In genomic region chr7:86116-86515, GRCh38 we compare ENCODE assay signal across 17 cellular contexts.
DNase-seq lines count a peak whose midpoint lies in the region; ATAC-seq and TF ChIP-seq lines count a peak whose summit lies in the region.
"Had no signal": no experiment of that assay in that cellular context is flagged by ENCODE, and none has a peak within 500 bp of the region (broad histone marks: within the 10 kb centered on the region; RNA-seq: fewer than 3 reads in every experiment).

No MANE protein-coding gene starts in this region.

- peaks cover 37% of the 10 kb centered on the region for H3K4me1 Mint-ChIP-seq in neural crest cell

- peak; percentile 7 for DNase-seq in AG20443 (ENCODE audit: low spot score)
- peak; percentile 56 for DNase-seq in coronary artery (ENCODE audit: low spot score)
- DNase-seq in neural crest cell (ENCODE audit: low read depth, low spot score) = no peak
- DNase-seq in AG08395 (ENCODE audit: low spot score) = no peak
- no peak for DNase-seq in activated CD8-positive, alpha-beta memory T cell treated with anti-CD3 and anti-CD28 coated beads for 24 hours
- DNase-seq: CD4-positive, alpha-beta memory T cell; DND-41; NCI-H1417; NCI-H1930; NCI-H446 treated with DMSO at 0.1 percent for 48 hours; NCI-H748 treated with DMSO at 0.1 percent for 48 hours; OCI-M1 had no signal

- H3K27me3 Mint-ChIP-seq in neural crest cell (ENCODE audit: low read depth) = no peaks in the 10 kb centered on the region

- no peak for TF ChIP-seq CTCF in coronary artery (IDR thresholded peaks at IDR 0.05)
- no peak for TF ChIP-seq CTCF in neural crest cell (conservative IDR thresholded peaks at IDR 0.05)

- no peak for ATAC-seq in HG02938 (IDR thresholded peaks at IDR 0.05; ENCODE audit: unreplicated experiment)
- ATAC-seq: GM12878, K562 had no signal

- H3K9me3 Mint-ChIP-seq in neural crest cell = no peaks in the 10 kb centered on the region
- H3K9me3 Mint-ChIP-seq: CD4-positive, alpha-beta memory T cell had no signal

- peak overlapping the region in 1 of 10 experiments; percentile 15; a peak in 2 of 20 replicates for H3K4me3 ChIP-seq in BLaER1 treated with 17β-estradiol and CSF1 and Interleukin-3, amounts not matched to agents 10 nM and 100 nM
- H3K4me3 ChIP-seq in coronary artery = no peak overlapping the region
- H3K4me3 ChIP-seq: GM12878, K562 had no signal

- no peaks in the 10 kb centered on the region for H3K36me3 ChIP-seq in BLaER1 treated with 17β-estradiol and CSF1 and Interleukin-3, amounts not matched to agents 10 nM and 100 nM

- H3K4me1 ChIP-seq in BLaER1 treated with 17β-estradiol and CSF1 and Interleukin-3, amounts not matched to agents 10 nM and 100 nM = peaks cover 100% of the 10 kb centered on the region in 10 experiments

- peak overlapping the region; percentile 62 for H3K27ac Mint-ChIP-seq in neural crest cell (ENCODE audit: unreplicated experiment)
- H3K27ac Mint-ChIP-seq: B cell; CD4-positive, alpha-beta memory T cell had no signal

- no peak overlapping the region for H3K4me3 Mint-ChIP-seq in neural crest cell
- H3K4me3 Mint-ChIP-seq: B cell; CD4-positive, alpha-beta memory T cell had no signal

- peak overlapping the region in 10 of 11 experiments; percentile 55 to 88 (median 80); a peak in 21 of 22 replicates for H3K27ac ChIP-seq in BLaER1 treated with 17β-estradiol and CSF1 and Interleukin-3, amounts not matched to agents 10 nM and 100 nM
- H3K27ac ChIP-seq in coronary artery = no peak overlapping the region

- H4K20me1 ChIP-seq in BLaER1 treated with 17β-estradiol and CSF1 and Interleukin-3, amounts not matched to agents 10 nM and 100 nM = no peaks in the 10 kb centered on the region

- H3K9ac ChIP-seq in BLaER1 treated with 17β-estradiol and CSF1 and Interleukin-3, amounts not matched to agents 10 nM and 100 nM = peak overlapping the region; percentile 16 to 70 (median 56); a peak in 19 of 22 replicates

- H3K9me3 ChIP-seq in BLaER1 treated with 17β-estradiol and CSF1 and Interleukin-3, amounts not matched to agents 10 nM and 100 nM (replicated peaks in 1 of 11) = no peaks in the 10 kb centered on the region

- H3K4me2 ChIP-seq in BLaER1 treated with 17β-estradiol and CSF1 and Interleukin-3, amounts not matched to agents 10 nM and 100 nM = peak overlapping the region; percentile 88 to 100 (median 98)

- H3K27me3 ChIP-seq in BLaER1 treated with 17β-estradiol and CSF1 and Interleukin-3, amounts not matched to agents 10 nM and 100 nM = no peaks in the 10 kb centered on the region

- H3K36me3 Mint-ChIP-seq in neural crest cell (ENCODE audit: low read depth) = no peaks in the 10 kb centered on the region
- H3K36me3 Mint-ChIP-seq: CD4-positive, alpha-beta memory T cell had no signal

Comparison
In these comparisons a context has a peak if more than half of its experiments do, and no peak if none do; other contexts are left out.
1. DNase-seq: peak in AG20443 (single experiment) and coronary artery (single experiment); none in neural crest cell (single experiment), AG08395 (single experiment) and activated CD8-positive, alpha-beta memory T cell treated with anti-CD3 and anti-CD28 coated beads for 24 hours (single experiment).
2. H3K27ac ChIP-seq: peak in BLaER1 treated with 17β-estradiol and CSF1 and Interleukin-3, amounts not matched to agents 10 nM and 100 nM (10 of 11); none in coronary artery (0 of 2).